In the genomic region with DNA sequence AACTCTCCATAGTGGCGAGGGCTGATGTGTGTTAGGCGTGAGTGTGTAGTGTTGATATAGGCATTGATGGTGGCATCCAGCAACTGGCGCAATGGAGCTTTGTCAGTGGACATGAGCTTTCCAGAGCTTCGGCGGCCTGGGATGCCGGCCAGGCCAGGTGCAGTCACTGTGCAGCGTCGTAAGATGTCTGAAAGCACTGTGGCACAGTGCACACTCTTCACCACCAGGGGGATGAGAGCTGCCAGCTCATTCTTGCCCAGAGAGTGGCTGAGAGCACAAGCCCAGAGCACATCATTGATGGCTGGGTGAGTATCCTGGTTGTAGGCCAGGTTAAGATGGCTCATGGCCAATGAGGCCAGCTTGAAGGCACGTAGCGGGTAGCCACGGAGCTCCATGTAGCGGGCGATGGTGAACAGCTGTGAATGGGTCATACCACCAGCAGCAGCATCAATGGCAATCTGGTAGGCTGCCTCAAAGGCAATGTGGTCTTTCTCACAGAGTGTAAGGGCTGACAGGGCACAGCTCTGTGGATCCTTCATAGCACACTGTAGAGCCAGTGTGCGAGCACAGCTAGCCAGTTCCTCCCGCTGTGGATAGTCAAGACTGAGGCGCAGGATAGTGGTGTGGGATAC, we compare ENCODE assay signal across 8 cellular contexts. TPM values are rescaled to one million over a fixed set of nuclear protein-coding genes. Genes with fewer than 3 reads are reported as not detected.
DNase-seq lines count a peak whose midpoint lies in the region; ATAC-seq lines count a peak whose summit lies in the region.

No MANE protein-coding gene starts in this region.

- no peaks in the 10 kb centered on the region for H3K27me3 Mint-ChIP-seq in memory B cell
- H3K27me3 Mint-ChIP-seq in stimulated activated memory B cell treated with anti-CD40 and anti-IgM and Interleukin-4, amounts not matched to agents 10 μg/mL and 1 μg/mL and 100 μg/mL, for 72 hours: no peaks in the 10 kb centered on the region

- H3K4me3 Mint-ChIP-seq in memory B cell: no peak overlapping the region
- no peak overlapping the region for H3K4me3 Mint-ChIP-seq in stimulated activated memory B cell treated with anti-CD40 and anti-IgM and Interleukin-4, amounts not matched to agents 10 μg/mL and 1 μg/mL and 100 μg/mL, for 72 hours

- no peaks in the 10 kb centered on the region for H3K9me3 Mint-ChIP-seq in memory B cell
- H3K9me3 Mint-ChIP-seq in stimulated activated memory B cell treated with anti-CD40 and anti-IgM and Interleukin-4, amounts not matched to agents 10 μg/mL and 1 μg/mL and 100 μg/mL, for 72 hours: no peaks in the 10 kb centered on the region

- peak; percentile 62 for ATAC-seq in HG02678 (IDR thresholded peaks at IDR 0.05; ENCODE audit: unreplicated experiment)
- peak; percentile 87 for ATAC-seq in memory B cell (ENCODE audit: low read depth)
- ATAC-seq in stimulated activated memory B cell treated with anti-CD40 and anti-IgM and Interleukin-4, amounts not matched to agents 10 μg/mL and 1 μg/mL and 100 μg/mL, for 72 hours: peak; percentile 89
- ATAC-seq in HG02973 (IDR thresholded peaks at IDR 0.05; ENCODE audit: unreplicated experiment): no peak

- DNase-seq in ELF-1 (ENCODE audit: low read depth, low spot score): peak; percentile 74
- DNase-seq in NCI-H2227 (lab: John Stamatoyannopoulos, UW; ENCODE audit: unreplicated experiment): peak; percentile 83
- DNase-seq in activated CD4-positive, alpha-beta T cell treated with anti-CD3 and anti-CD28 coated beads for 48 hours: peak; percentile 79
- DNase-seq in dermis blood vessel endothelial cell: peak; percentile 85
- DNase-seq in memory B cell (ENCODE audit: low spot score in 2 of 2): peak; percentile 36 to 54

- no peak overlapping the region for H3K27ac Mint-ChIP-seq in memory B cell
- H3K27ac Mint-ChIP-seq in stimulated activated memory B cell treated with anti-CD40 and anti-IgM and Interleukin-4, amounts not matched to agents 10 μg/mL and 1 μg/mL and 100 μg/mL, for 72 hours: no peak overlapping the region

- peaks cover 5% of the 10 kb centered on the region for H3K36me3 Mint-ChIP-seq in memory B cell
- peaks cover 17% of the 10 kb centered on the region for H3K36me3 Mint-ChIP-seq in stimulated activated memory B cell treated with anti-CD40 and anti-IgM and Interleukin-4, amounts not matched to agents 10 μg/mL and 1 μg/mL and 100 μg/mL, for 72 hours

- peaks cover 9% of the 10 kb centered on the region for H3K4me1 Mint-ChIP-seq in memory B cell
- peaks cover 12% of the 10 kb centered on the region for H3K4me1 Mint-ChIP-seq in stimulated activated memory B cell treated with anti-CD40 and anti-IgM and Interleukin-4, amounts not matched to agents 10 μg/mL and 1 μg/mL and 100 μg/mL, for 72 hours

RNA-seq across cellular contexts. Expression of a gene that starts 6.7 kb away (rescaled TPM):
- total RNA-seq in dermis blood vessel endothelial cell: 207 and 231 TPM in 2 replicates

RNA-seq across cellular contexts. Expression of a gene that starts 7.6 kb away (rescaled TPM):
- 32.2 and 54.8 TPM in 2 replicates for total RNA-seq in dermis blood vessel endothelial cell

RNA-seq across cellular contexts. Expression of a gene that starts 32.3 kb away (rescaled TPM):
- total RNA-seq in dermis blood vessel endothelial cell: 22.8 and 26.5 TPM in 2 replicates
